8 cellular contexts compared by ENCODE assay signal in genomic region chr18:2572144-2572682, GRCh38. TPM values are rescaled to one million over a fixed set of nuclear protein-coding genes. Genes with fewer than 3 reads are reported as not detected.
DNase-seq lines count a peak whose midpoint lies in the region; ATAC-seq and TF ChIP-seq lines count a peak whose summit lies in the region.

No MANE protein-coding gene starts in this region.

- peak overlapping the region; percentile 80 for H3K4me3 ChIP-seq in mesodermal cell (ENCODE audit: extremely low read depth, insufficient read depth, low read length, poor library complexity, severe bottlenecking)

- no peak for TF ChIP-seq CTCF in GM10266 (IDR thresholded peaks at IDR 0.05; ENCODE audit: control insufficient read depth, insufficient read depth, low read depth, missing control alignments)
- TF ChIP-seq CTCF in activated CD8-positive, alpha-beta T cell treated with anti-CD3 and anti-CD28 coated beads for 36 hours (IDR thresholded peaks at IDR 0.05) = no peak

- peaks cover 12% of the 10 kb centered on the region for H3K4me1 ChIP-seq in mesodermal cell (ENCODE audit: control insufficient read depth, insufficient read depth, low read length, poor library complexity, severe bottlenecking)

- CTCF ChIA-PET in activated CD8-positive, alpha-beta T cell treated with anti-CD3 and anti-CD28 coated beads for 36 hours (lab: Charles Lee) = interaction anchor here (1.5 kb wide), 1 partner anchor 15 kb away, joined by 4 read pairs; no protein-coding TSS in a partner anchor

- intact Hi-C loops in activated CD8-positive, alpha-beta T cell treated with anti-CD3 and anti-CD28 coated beads for 36 hours (cut with micrococcal nuclease) = loop anchor here (5.0 kb wide), 3 partner anchors 70 to 690 kb away; partner anchors contain the start of genes MYL12B and SMCHD1

- ATAC-seq in HG02852 (IDR thresholded peaks at IDR 0.05; ENCODE audit: unreplicated experiment) = peak; percentile 23
- ATAC-seq in activated CD8-positive, alpha-beta T cell treated with anti-CD3 and anti-CD28 coated beads for 36 hours = peak; percentile 31
- no peak for ATAC-seq in GM18868 (IDR thresholded peaks at IDR 0.05; ENCODE audit: unreplicated experiment)
- ATAC-seq in GM18517 (IDR thresholded peaks at IDR 0.05; ENCODE audit: unreplicated experiment) = no peak

- peaks cover 39% of the 10 kb centered on the region for H3K4me1 Mint-ChIP-seq in activated CD8-positive, alpha-beta T cell treated with anti-CD3 and anti-CD28 coated beads for 36 hours (ENCODE audit: low read depth)

- H3K27ac Mint-ChIP-seq in activated CD8-positive, alpha-beta T cell treated with anti-CD3 and anti-CD28 coated beads for 36 hours = peak overlapping the region; percentile 99

- DNase-seq in GM10266 (ENCODE audit: extremely low spot score) (peak; percentile 9), putamen (ENCODE audit: low spot score) (no peak), MV-4-11 (lab: John Stamatoyannopoulos, UW) (no peak)
- no peak for DNase-seq in activated CD8-positive, alpha-beta T cell treated with anti-CD3 and anti-CD28 coated beads for 36 hours

- no peaks in the 10 kb centered on the region for H3K9me3 ChIP-seq in mesodermal cell (ENCODE audit: control insufficient read depth, low read length)

- no peaks in the 10 kb centered on the region for H3K9me3 Mint-ChIP-seq in activated CD8-positive, alpha-beta T cell treated with anti-CD3 and anti-CD28 coated beads for 36 hours

- POLR2A ChIA-PET in activated CD8-positive, alpha-beta T cell treated with anti-CD3 and anti-CD28 coated beads for 36 hours (lab: Charles Lee) = interaction anchor here (1.2 to 4.7 kb wide), 6 partner anchors 13 to 84 kb away, joined by 3 to 23 read pairs (median 12); partner anchors contain the start of gene SMCHD1

- H3K27me3 Mint-ChIP-seq in activated CD8-positive, alpha-beta T cell treated with anti-CD3 and anti-CD28 coated beads for 36 hours = no peaks in the 10 kb centered on the region

- no peak overlapping the region for H3K27ac ChIP-seq in mesodermal cell (ENCODE audit: low read depth, low read length, severe bottlenecking)

- H3K36me3 Mint-ChIP-seq in activated CD8-positive, alpha-beta T cell treated with anti-CD3 and anti-CD28 coated beads for 36 hours (ENCODE audit: low read depth) = peaks cover 54% of the 10 kb centered on the region

- H3K36me3 ChIP-seq in mesodermal cell (ENCODE audit: control insufficient read depth, insufficient read depth, low read length) = peaks cover 25% of the 10 kb centered on the region

- 2 to 8% methylated on average over 3 of the region's 4 CpGs for WGBS in mesodermal cell (ENCODE audit: insufficient coverage in 2 of 2), 2 experiments

- peak overlapping the region; percentile 99 for H3K4me3 Mint-ChIP-seq in activated CD8-positive, alpha-beta T cell treated with anti-CD3 and anti-CD28 coated beads for 36 hours

RNA-seq across cellular contexts. Expression of gene NDC80, which starts 0.9 kb away (rescaled TPM):
- total RNA-seq in activated CD8-positive, alpha-beta T cell treated with anti-CD3 and anti-CD28 coated beads for 36 hours = 10 to 100 TPM; 81.3 to 82.2 TPM
- polyA plus RNA-seq in mesodermal cell (2013, experiment 1 of 2) = 34.5 TPM
- polyA plus RNA-seq in mesodermal cell (2013, experiment 2 of 2) = 45.8 TPM

RNA-seq across cellular contexts. Expression of gene METTL4, which starts 0.9 kb away (rescaled TPM):
- total RNA-seq in activated CD8-positive, alpha-beta T cell treated with anti-CD3 and anti-CD28 coated beads for 36 hours = 10 to 100 TPM; 18.9 to 20.5 TPM
- polyA plus RNA-seq in mesodermal cell (2013, experiment 1 of 2) = 12.8 TPM
- polyA plus RNA-seq in mesodermal cell (2013, experiment 2 of 2) = 13.3 TPM

Comparison
In these comparisons a context has a peak if more than half of its experiments do, and no peak if none do; other contexts are left out.
1. ATAC-seq: peak in HG02852 (single experiment) and activated CD8-positive, alpha-beta T cell treated with anti-CD3 and anti-CD28 coated beads for 36 hours (single experiment); none in GM18868 (single experiment) and GM18517 (single experiment).